8 cellular contexts compared by ENCODE assay signal in the genomic region with DNA sequence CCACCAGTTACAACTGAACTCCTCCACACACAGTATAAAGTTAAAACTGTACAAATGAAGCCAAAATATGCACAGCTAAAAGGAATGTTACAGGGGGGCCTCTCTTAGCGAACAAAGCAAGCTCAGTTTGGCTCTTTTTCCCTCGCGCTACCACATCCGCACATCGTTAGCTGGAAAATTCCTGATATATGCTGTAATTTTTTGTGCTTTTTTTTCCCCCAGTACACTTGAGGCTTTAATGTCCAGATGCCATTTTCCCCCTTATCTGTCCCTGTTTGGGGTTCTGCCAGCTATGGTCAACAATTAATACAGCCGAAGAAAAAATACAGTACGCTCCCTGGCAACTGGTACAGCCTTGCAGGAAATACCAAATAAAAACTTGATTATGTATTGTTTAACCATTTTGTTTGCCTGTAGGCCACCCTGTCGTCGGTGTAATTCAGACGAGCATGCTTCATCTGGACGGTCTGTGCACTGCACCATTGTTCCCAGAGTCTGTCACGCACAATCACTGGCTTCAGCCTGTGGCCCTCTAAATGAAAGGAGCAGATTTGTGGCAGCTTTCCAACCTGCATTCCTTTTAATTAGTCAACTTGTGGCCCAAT.
A peak's percentile ranks its signal among the peaks of the same experiment; 100 is the strongest.
DNase-seq lines count a peak whose midpoint lies in the region; ATAC-seq and TF ChIP-seq lines count a peak whose summit lies in the region.

No MANE protein-coding gene starts in this region.

- H3K4me2 ChIP-seq in mesendoderm (ENCODE audit: low read length): no peak overlapping the region
- H3K4me2 ChIP-seq in PC-9: no peak overlapping the region

- peaks cover 24% of the 10 kb centered on the region for H3K4me1 Mint-ChIP-seq in activated naive CD4-positive, alpha-beta T cell treated with anti-CD3 and anti-CD28 coated beads, Interleukin-2, amount 10 ng/mL, durations not matched to agents 7 days and 5 days

- H3K56ac ChIP-seq in mesendoderm (ENCODE audit: low read length): no peak overlapping the region

- ATAC-seq in upper lobe of right lung (peak; percentile 44), HG02763 (IDR thresholded peaks at IDR 0.05; ENCODE audit: unreplicated experiment) (no peak)

- intact Hi-C loops in upper lobe of right lung (cut with DNase I) (no loop called here), PC-9 (cut with micrococcal nuclease; ENCODE audit: unreplicated experiment) (loop anchor here (5.0 to 10.0 kb wide), 3 partner anchors 216 to 526 kb away; a partner anchor contains a TSS)

- H3K36me3 Mint-ChIP-seq in activated naive CD4-positive, alpha-beta T cell treated with anti-CD3 and anti-CD28 coated beads, Interleukin-2, amount 10 ng/mL, durations not matched to agents 7 days and 5 days: peaks cover 46% of the 10 kb centered on the region

- no peaks in the 10 kb centered on the region for H3K27me3 Mint-ChIP-seq in activated naive CD4-positive, alpha-beta T cell treated with anti-CD3 and anti-CD28 coated beads, Interleukin-2, amount 10 ng/mL, durations not matched to agents 7 days and 5 days

- H2BK5ac ChIP-seq in mesendoderm (ENCODE audit: low read length): no peak overlapping the region

- no peak overlapping the region for H3K4me3 Mint-ChIP-seq in activated naive CD4-positive, alpha-beta T cell treated with anti-CD3 and anti-CD28 coated beads, Interleukin-2, amount 10 ng/mL, durations not matched to agents 7 days and 5 days

- H4K5ac ChIP-seq in mesendoderm (ENCODE audit: low read length): no peak overlapping the region

- no peaks in the 10 kb centered on the region; the same call in 1 of the 2 replicates for H3F3A ChIP-seq in PC-9 (ENCODE audit: insufficient read depth, low read depth)

- DNase-seq in NCI-H146 (lab: John Stamatoyannopoulos, UW) (peak; percentile 25), NCI-H146 treated with DMSO at 0.1 percent for 48 hours (lab: John Stamatoyannopoulos, UW; ENCODE audit: unreplicated experiment) (no peak), dermis microvascular lymphatic vessel endothelial cell (ENCODE audit: low read depth in 2 of 2) (peak; percentile 88 to 91), mesendoderm (no peak), upper lobe of right lung (no peak), PC-9 (no peak)
- DNase-seq in activated naive CD4-positive, alpha-beta T cell treated with anti-CD3 and anti-CD28 coated beads, Interleukin-2, amount 10 ng/mL, durations not matched to agents 7 days and 5 days: no peak

- H2AFZ ChIP-seq in PC-9: no peak overlapping the region

- no peaks in the 10 kb centered on the region for H3K79me1 ChIP-seq in mesendoderm (ENCODE audit: low read length)

- H2BK120ac ChIP-seq in mesendoderm (ENCODE audit: low read depth, low read length): no peak overlapping the region

- H3K27ac Mint-ChIP-seq in activated naive CD4-positive, alpha-beta T cell treated with anti-CD3 and anti-CD28 coated beads, Interleukin-2, amount 10 ng/mL, durations not matched to agents 7 days and 5 days: no peak overlapping the region

- no CpG with 5 or more reads among the region's 12 CpGs for WGBS in mesendoderm (ENCODE audit: extremely low coverage, insufficient coverage, low lambda C conversion rate)

- no peaks in the 10 kb centered on the region for H3K4me1 ChIP-seq in mesendoderm (ENCODE audit: control insufficient read depth, low read depth, low read length)
- H3K4me1 ChIP-seq in upper lobe of right lung: peaks cover 18% of the 10 kb centered on the region
- peaks cover 6% of the 10 kb centered on the region; the same call in 1 of the 2 replicates for H3K4me1 ChIP-seq in PC-9 (replicated peaks; ENCODE audit: insufficient read depth)

- no peak overlapping the region for H2BK15ac ChIP-seq in mesendoderm (replicated peaks; ENCODE audit: low read depth)

- H4K20me1 ChIP-seq in PC-9 (ENCODE audit: insufficient read depth): no peaks in the 10 kb centered on the region

- H3K9ac ChIP-seq in mesendoderm (ENCODE audit: low read length): no peak overlapping the region

- no peak overlapping the region for H3K4ac ChIP-seq in mesendoderm (ENCODE audit: low read depth, low read length)

- no peaks in the 10 kb centered on the region; the same call in 1 of the 2 replicates for H3K9me2 ChIP-seq in PC-9 (ENCODE audit: insufficient read depth)

- CTCF ChIA-PET in activated naive CD4-positive, alpha-beta T cell treated with anti-CD3 and anti-CD28 coated beads, Interleukin-2, amount 10 ng/mL, durations not matched to agents 7 days and 5 days (lab: Charles Lee): no interaction called here
- CTCF ChIA-PET in PC-9 (lab: Charles Lee): interaction anchor here (0.6 kb wide), 1 partner anchor 135 kb away, joined by 13 read pairs; no protein-coding TSS in a partner anchor

- H3K9me3 Mint-ChIP-seq in activated naive CD4-positive, alpha-beta T cell treated with anti-CD3 and anti-CD28 coated beads, Interleukin-2, amount 10 ng/mL, durations not matched to agents 7 days and 5 days: peaks cover 4% of the 10 kb centered on the region

- no peak overlapping the region for H4K8ac ChIP-seq in mesendoderm (ENCODE audit: low read depth, low read length)

- no peaks in the 10 kb centered on the region for H3K9me3 ChIP-seq in upper lobe of right lung
- no peaks in the 10 kb centered on the region for H3K9me3 ChIP-seq in PC-9 (ENCODE audit: insufficient read depth, low read depth)

- H3K27ac ChIP-seq in mesendoderm (ENCODE audit: low read depth, low read length) (no peak overlapping the region), upper lobe of right lung (peak overlapping the region; percentile 60), PC-9 (no peak overlapping the region)

- H3K27me3 ChIP-seq in mesendoderm (ENCODE audit: insufficient read depth, low read length, poor library complexity): no peaks in the 10 kb centered on the region
- no peaks in the 10 kb centered on the region for H3K27me3 ChIP-seq in upper lobe of right lung
- H3K27me3 ChIP-seq in PC-9 (ENCODE audit: insufficient read depth, low read depth): no peaks in the 10 kb centered on the region

- H3K36me3 ChIP-seq in mesendoderm (ENCODE audit: control insufficient read depth, insufficient read depth, low read length) (no peaks in the 10 kb centered on the region), upper lobe of right lung (no peaks in the 10 kb centered on the region), PC-9 (ENCODE audit: low read depth) (no peaks in the 10 kb centered on the region)

- POLR2A ChIA-PET in PC-9 (lab: Charles Lee; ENCODE audit: unreplicated experiment): interaction anchor here (0.6 kb wide), 1 partner anchor 22 kb away, joined by 8 read pairs; no protein-coding TSS in a partner anchor

- H3K18ac ChIP-seq in mesendoderm (ENCODE audit: low read length): peak overlapping the region; percentile 41

- no peak overlapping the region for H2AK5ac ChIP-seq in mesendoderm (ENCODE audit: low read length)

- no peak for TF ChIP-seq CTCF in upper lobe of right lung (IDR thresholded peaks at IDR 0.05)
- TF ChIP-seq CTCF in PC-9 (conservative IDR thresholded peaks at IDR 0.05): no peak

- no peak overlapping the region for H3K23ac ChIP-seq in mesendoderm (ENCODE audit: low read length)

- H3K79me2 ChIP-seq in mesendoderm (ENCODE audit: control insufficient read depth, insufficient read depth, low read length) (no peaks in the 10 kb centered on the region), PC-9 (ENCODE audit: low read depth) (peaks cover 14% of the 10 kb centered on the region)

- BruUV-seq in PC-9 (replicated peaks; lab: Mats Ljungman, UMichigan): no TSS peak

- H3K4me3 ChIP-seq in mesendoderm (ENCODE audit: low read length): no peak overlapping the region
- peak overlapping the region; percentile 8 for H3K4me3 ChIP-seq in upper lobe of right lung
- no peak overlapping the region for H3K4me3 ChIP-seq in PC-9

Comparison
In these comparisons a context has a peak if more than half of its experiments do, and no peak if none do; other contexts are left out.
1. DNase-seq: peak in NCI-H146 (single experiment) and dermis microvascular lymphatic vessel endothelial cell (2 of 2); none in NCI-H146 treated with DMSO at 0.1 percent for 48 hours (single experiment), mesendoderm (single experiment), upper lobe of right lung (single experiment), activated naive CD4-positive, alpha-beta T cell treated with anti-CD3 and anti-CD28 coated beads, Interleukin-2, amount 10 ng/mL, durations not matched to agents 7 days and 5 days (single experiment) and PC-9 (0 of 2).